15 cellular contexts compared by ENCODE assay signal in genomic region chr20:49169547-49169946, GRCh38.
"Had no signal": no experiment of that assay in that cellular context is flagged by ENCODE, and none has a peak within 500 bp of the region (broad histone marks: within the 10 kb centered on the region; RNA-seq: fewer than 3 reads in every experiment).

No MANE protein-coding gene starts in this region.

- H3K27ac ChIP-seq: ascending aorta, heart left ventricle, ovary, sigmoid colon, spleen, tibial nerve, vagina had no signal

- H3K36me3 ChIP-seq: ovary, vagina had no signal

- H3K9me3 Mint-ChIP-seq: immature natural killer cell had no signal

- H3K4me3 ChIP-seq: ascending aorta, heart left ventricle, lung, ovary, sigmoid colon, spleen, tibial nerve, vagina had no signal

- FAIRE-seq: bronchial epithelial cell, frontal cortex had no signal

- H3K9me3 ChIP-seq: ascending aorta, heart left ventricle, ovary, sigmoid colon, spleen, tibial nerve, vagina had no signal

- H3K27me3 ChIP-seq: ascending aorta, heart left ventricle, ovary, sigmoid colon, spleen, tibial nerve, vagina had no signal

- ATAC-seq: activated CD4-positive, CD25-positive, alpha-beta regulatory T cell treated with anti-CD3 and anti-CD28 coated beads, Interleukin-2, amount 50 U/mL, for 24 hours; heart left ventricle had no signal

- DNase-seq: activated effector memory CD4-positive, alpha-beta T cell treated with anti-CD3 and anti-CD28 coated beads, Interleukin-2, amount 50 U/mL, for 16 hours; dermis blood vessel endothelial cell; heart left ventricle; immature natural killer cell; sigmoid colon; spleen; T-helper 9 cell had no signal
